ENCODE assay signal across 7 cellular contexts in genomic region chr20:29443206-29443781, GRCh38.
DNase-seq lines count a peak whose midpoint lies in the region; ATAC-seq and TF ChIP-seq lines count a peak whose summit lies in the region.
"Not testable (repeated sequence)": the region's sequence is repeated elsewhere in the genome, so short reads cannot be mapped to it uniquely, and the experiment has no call there.

No MANE protein-coding gene starts in this region.

- H3K27me3 ChIP-seq in body of pancreas, result not testable (repeated sequence)

- not testable (repeated sequence) for H3K4me3 Mint-ChIP-seq in glutamatergic neuron (ENCODE audit: unreplicated experiment)

- TF ChIP-seq CTCF in body of pancreas (IDR thresholded peaks at IDR 0.05) (peak; percentile 51 to 69 (median 65)), glutamatergic neuron (IDR thresholded peaks at IDR 0.05; ENCODE audit: partially characterized antibody, unreplicated experiment) (peak; percentile 77)

- WGBS in body of pancreas, 2 donors, result 11 to 14% methylated on average over 7 of the region's 7 CpGs

- in situ Hi-C loops in SK-MEL-5 (cut with HindIII; ENCODE audit: low pct_unique_long_range_greater_than_20kb, low sequenced_read_pairs), result not testable (repeated sequence)

- H3K9me3 ChIP-seq in body of pancreas, result not testable (repeated sequence)

- not testable (repeated sequence) for H3K4me3 ChIP-seq in body of pancreas

- H3K4me1 ChIP-seq in body of pancreas, result not testable (repeated sequence)

- not testable (repeated sequence) for H3K4me1 Mint-ChIP-seq in glutamatergic neuron (ENCODE audit: low read depth, unreplicated experiment)

- TF ChIP-seq POLR2A in body of pancreas (IDR thresholded peaks at IDR 0.05), result not testable (repeated sequence)

- H3K27ac ChIP-seq in body of pancreas, result not testable (repeated sequence)

- not testable (repeated sequence) for H3K27me3 Mint-ChIP-seq in glutamatergic neuron (ENCODE audit: unreplicated experiment)

- H3K36me3 Mint-ChIP-seq in glutamatergic neuron (ENCODE audit: unreplicated experiment), result peaks cover 11% of the 10 kb centered on the region

- peak; percentile 43 for DNase-seq in EL
- DNase-seq in HS-5 (ENCODE audit: low read depth), result peak; percentile 19
- DNase-seq in NCI-H2171 treated with DMSO at 0.1 percent for 48 hours (lab: John Stamatoyannopoulos, UW), result peak; percentile 64
- peak; percentile 84 for DNase-seq in SK-MEL-5 (ENCODE audit: low read depth, low spot score)
- peak in 3 of 4 donors; percentile 29 to 62 (median 29) for DNase-seq in body of pancreas
- not testable (repeated sequence) for DNase-seq in glutamatergic neuron
- DNase-seq in occipital lobe (lab: John Stamatoyannopoulos, UW), result peak; percentile 8

- ATAC-seq in body of pancreas, result not testable (repeated sequence)

- intact Hi-C loops in body of pancreas (cut with DNase I), result not testable (repeated sequence)

- not testable (repeated sequence) for H3K27ac Mint-ChIP-seq in glutamatergic neuron (ENCODE audit: unreplicated experiment)

- H3K36me3 ChIP-seq in body of pancreas (replicated peaks in 1 of 2; ENCODE audit: insufficient read depth in 1 of 2, low read depth in 2 of 2), result not testable (repeated sequence)

- H3K9me3 Mint-ChIP-seq in glutamatergic neuron (ENCODE audit: unreplicated experiment), result peaks cover 15% of the 10 kb centered on the region
